Comparison of ENCODE assay signal across 18 cellular contexts in the genomic region with DNA sequence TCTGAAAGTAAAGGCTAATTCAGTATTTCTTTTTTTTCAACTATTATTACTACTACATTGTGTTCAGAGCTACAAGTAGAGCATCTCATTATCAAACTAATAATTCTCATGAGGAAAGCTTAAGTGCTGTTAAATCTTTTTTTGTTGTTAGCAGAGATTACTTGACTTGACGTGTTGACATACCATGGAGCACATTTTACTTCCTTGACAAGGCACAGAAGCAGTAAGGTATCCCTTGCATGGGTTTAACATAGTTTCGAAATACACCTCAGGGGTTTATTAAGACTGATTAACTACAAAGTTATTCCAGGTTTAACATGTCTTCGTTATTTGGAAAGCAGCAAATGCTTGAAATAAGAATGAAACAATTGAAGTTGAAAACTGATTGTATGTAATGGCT.
"Had no signal": no experiment of that assay in that cellular context is flagged by ENCODE, and none has a peak within 500 bp of the region (broad histone marks: within the 10 kb centered on the region; RNA-seq: fewer than 3 reads in every experiment).

No MANE protein-coding gene starts in this region.

- H3K4me1 ChIP-seq: esophagus muscularis mucosa, upper lobe of right lung had no signal

- ATAC-seq: activated naive CD8-positive, alpha-beta T cell treated with anti-CD3 and anti-CD28 coated beads, Interleukin-2, amount 50 U/mL, for 24 hours; effector memory CD8-positive, alpha-beta T cell; left ventricle myocardium superior; right lobe of liver; stimulated activated naive CD8-positive, alpha-beta T cell treated with anti-CD3 and anti-CD28 coated beads, Interleukin-15, Interleukin-2, amounts not matched to agents 100 U/mL and 50 U/mL, for 24 hours; T-helper 17 cell; upper lobe of right lung had no signal

- H3K9me3 ChIP-seq: esophagus muscularis mucosa, right lobe of liver, upper lobe of right lung had no signal

- H3K4me3 ChIP-seq: coronary artery, esophagus muscularis mucosa, right lobe of liver, upper lobe of right lung had no signal

- H3K27me3 ChIP-seq: esophagus muscularis mucosa, right lobe of liver, upper lobe of right lung had no signal

- H3K27ac ChIP-seq: coronary artery, esophagus muscularis mucosa, right lobe of liver, upper lobe of right lung had no signal

- H3K36me3 ChIP-seq: right lobe of liver had no signal

- DNase-seq: activated CD4-positive, alpha-beta memory T cell treated with anti-CD3 and anti-CD28 coated beads, Interleukin-2, amount 10 ng/mL, durations not matched to agents 7 days and 5 days; activated CD4-positive, alpha-beta T cell treated with anti-CD3 and anti-CD28 coated beads for 1 hour; activated CD4-positive, alpha-beta T cell treated with anti-CD3 and anti-CD28 coated beads, Interleukin-2, amount 10 ng/mL, durations not matched to agents 7 days and 5 days; activated CD8-positive, alpha-beta memory T cell treated with anti-CD3 and anti-CD28 coated beads, Interleukin-2, amount 50 U/mL, for 48 hours; activated naive CD8-positive, alpha-beta T cell treated with anti-CD3 and anti-CD28 coated beads, Interleukin-2, amount 50 U/mL, for 24 hours; activated T-cell treated with anti-CD3 and anti-CD28 coated beads, Interleukin-2, amount 50 U/mL, for 24 hours; effector memory CD8-positive, alpha-beta T cell; foreskin melanocyte; glutamatergic neuron; left ventricle myocardium superior; right lobe of liver; stimulated activated CD4-positive, alpha-beta T cell treated with anti-CD3 and anti-CD28 coated beads, Interleukin-2, amount 100 ng/mL, for 48 hours; stimulated activated naive CD8-positive, alpha-beta T cell treated with anti-CD3 and anti-CD28 coated beads, Interleukin-15, Interleukin-2, amounts not matched to agents 100 U/mL and 50 U/mL, for 24 hours; T-helper 17 cell; T1000; upper lobe of right lung had no signal
